17 cellular contexts compared by ENCODE assay signal in the genomic region with DNA sequence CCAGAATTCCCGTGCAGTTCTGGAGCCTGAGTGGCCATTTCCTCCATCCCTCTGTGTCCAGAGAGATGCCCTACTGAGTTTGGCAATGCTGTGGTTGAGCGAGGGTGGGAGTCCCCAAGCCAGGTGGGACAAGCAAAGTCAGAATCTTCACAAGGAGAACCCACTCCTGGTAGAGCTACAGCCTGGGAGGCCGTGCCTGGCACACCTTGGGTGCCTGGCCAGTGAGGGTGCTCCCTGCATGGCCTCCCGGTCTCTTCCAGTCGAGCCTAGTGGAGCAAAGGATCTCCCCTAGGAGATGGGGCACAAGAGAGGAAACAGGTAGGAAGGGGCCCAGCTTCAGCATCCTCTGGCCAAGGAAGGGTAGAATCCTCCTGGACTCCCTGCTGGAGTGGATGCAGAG. TPM values are rescaled to one million over a fixed set of nuclear protein-coding genes. Genes with fewer than 3 reads are reported as not detected.
DNase-seq lines count a peak whose midpoint lies in the region; ATAC-seq and TF ChIP-seq lines count a peak whose summit lies in the region.
"Had no signal": no experiment of that assay in that cellular context is flagged by ENCODE, and none has a peak within 500 bp of the region (broad histone marks: within the 10 kb centered on the region; RNA-seq: fewer than 3 reads in every experiment).

No MANE protein-coding gene starts in this region.

- H3K4me3 ChIP-seq in mammary epithelial cell (replicated peaks in 1 of 3; ENCODE audit: insufficient read depth in 1 of 3, low read depth in 2 of 3, low read length in 3 of 3) (no peak overlapping the region), coronary artery (no peak overlapping the region)

- no TSS peak for BruUV-seq in MCF 10A (replicated peaks; lab: Mats Ljungman, UMichigan)
- no TSS peak for BruUV-seq in mammary epithelial cell (replicated peaks; lab: Mats Ljungman, UMichigan)

- in situ Hi-C loops in mammary epithelial cell (cut with MboI; ENCODE audit: low sequenced_read_pairs in 2 of 2): loop anchor here in 1 of 2 donors (10.0 kb wide), 1 partner anchor 56 kb away; the partner anchor contains the start of gene H3-3A

- H3K4me3 Mint-ChIP-seq in MCF 10A (ENCODE audit: unreplicated experiment) (peak overlapping the region; percentile 65), T-helper 17 cell (peak overlapping the region; percentile 86), memory B cell (peak overlapping the region; percentile 75), type B pancreatic cell (peak overlapping the region; percentile 86)

- CTCF ChIA-PET in MCF 10A (lab: Yijun Ruan, JAX) (interaction anchor here (0.6 to 6.3 kb wide), 27 partner anchors 10 to 1208 kb away, joined by 3 to 131 read pairs (median 5); partner anchors contain the start of genes H3-3A and LIN9), mammary epithelial cell (lab: Charles Lee; ENCODE audit: low non-redundant PET) (interaction anchor here (0.6 to 0.7 kb wide), 2 partner anchors 59 to 198 kb away, joined by 3 to 4 read pairs; no protein-coding TSS in a partner anchor)

- H3K9me3 ChIP-seq in mammary epithelial cell (replicated peaks; ENCODE audit: insufficient read depth, low read length): no peaks in the 10 kb centered on the region
- H3K9me3 ChIP-seq in T-helper 17 cell (ENCODE audit: control insufficient read depth, low read length, poor library complexity, severe bottlenecking): no peaks in the 10 kb centered on the region
- H3K9me3 ChIP-seq: breast epithelium had no signal

- no peaks in the 10 kb centered on the region for H4K20me1 ChIP-seq in mammary epithelial cell (ENCODE audit: insufficient read depth, low read length)

- no peak for DNase-seq in MCF 10A (ENCODE audit: unreplicated experiment)
- no peak for DNase-seq in mammary epithelial cell
- no peak for DNase-seq in T-helper 17 cell
- no peak for DNase-seq in memory B cell (ENCODE audit: low spot score in 2 of 2)
- DNase-seq in type B pancreatic cell (ENCODE audit: extremely low spot score, unreplicated experiment): no peak
- DNase-seq in coronary artery (ENCODE audit: low spot score): no peak
- no peak for DNase-seq in hypothalamus (lab: John Stamatoyannopoulos, UW)
- DNase-seq: activated CD4-positive, CD25-positive, alpha-beta regulatory T cell treated with anti-CD3 and anti-CD28 coated beads, Interleukin-2, amount 50 U/mL, for 72 hours; activated effector memory CD4-positive, alpha-beta T cell treated with anti-CD3 and anti-CD28 coated beads, Interleukin-2, amount 50 U/mL, for 16 hours; effector CD8-positive, alpha-beta T cell; NCI-H774; right cardiac atrium; stimulated activated CD4-positive, alpha-beta T cell treated with anti-CD3 and anti-CD28 coated beads, Interleukin-2, amount 100 ng/mL, for 48 hours; trophoblast cell had no signal

- H3K36me3 Mint-ChIP-seq in MCF 10A (ENCODE audit: insufficient read depth, unreplicated experiment) (peaks cover 5% of the 10 kb centered on the region), T-helper 17 cell (ENCODE audit: low read depth) (no peaks in the 10 kb centered on the region), memory B cell (no peaks in the 10 kb centered on the region), type B pancreatic cell (no peaks in the 10 kb centered on the region)

- intact Hi-C loops in MCF 10A (cut with micrococcal nuclease): loop anchor here (5.0 kb wide), 3 partner anchors 38 to 143 kb away; partner anchors contain the start of gene SDE2
- intact Hi-C loops in mammary epithelial cell (cut with micrococcal nuclease): loop anchor here (5.0 to 10.0 kb wide), 3 partner anchors 38 to 504 kb away; partner anchors contain the start of gene SDE2

- TF ChIP-seq CTCF in MCF 10A (IDR thresholded peaks at IDR 0.05; ENCODE audit: unreplicated experiment) (no peak), mammary epithelial cell (conservative IDR thresholded peaks at IDR 0.05 in 1 of 2, IDR thresholded peaks at IDR 0.05 in 1 of 2; ENCODE audit: extremely low read depth in 1 of 2, insufficient read depth in 1 of 2, low read depth in 1 of 2, low read length in 2 of 2) (no peak), type B pancreatic cell (conservative IDR thresholded peaks at IDR 0.05) (no peak), coronary artery (IDR thresholded peaks at IDR 0.05) (no peak)

- no peaks in the 10 kb centered on the region for H3K27me3 Mint-ChIP-seq in MCF 10A (ENCODE audit: insufficient read depth, unreplicated experiment)
- no peaks in the 10 kb centered on the region for H3K27me3 Mint-ChIP-seq in T-helper 17 cell
- H3K27me3 Mint-ChIP-seq in memory B cell: no peaks in the 10 kb centered on the region
- no peaks in the 10 kb centered on the region for H3K27me3 Mint-ChIP-seq in type B pancreatic cell

- no peaks in the 10 kb centered on the region for H3K79me2 ChIP-seq in mammary epithelial cell (ENCODE audit: insufficient read depth, low read length)

- H3K4me2 ChIP-seq in mammary epithelial cell (ENCODE audit: insufficient read depth, low read depth, low read length): no peak overlapping the region

- peaks cover 35% of the 10 kb centered on the region for H3K4me1 ChIP-seq in mammary epithelial cell (ENCODE audit: insufficient read depth, low read length)
- H3K4me1 ChIP-seq: breast epithelium had no signal

- peaks cover 28% of the 10 kb centered on the region for H3K4me1 Mint-ChIP-seq in MCF 10A (ENCODE audit: insufficient read depth, unreplicated experiment)
- peaks cover 20% of the 10 kb centered on the region for H3K4me1 Mint-ChIP-seq in T-helper 17 cell
- H3K4me1 Mint-ChIP-seq in memory B cell: peaks cover 39% of the 10 kb centered on the region
- peaks cover 32% of the 10 kb centered on the region for H3K4me1 Mint-ChIP-seq in type B pancreatic cell (ENCODE audit: unreplicated experiment)

- dilution Hi-C loops in mammary epithelial cell (cut with HindIII; ENCODE audit: low sequenced_read_pairs): no loop called here

- H3K27ac ChIP-seq in mammary epithelial cell (ENCODE audit: insufficient read depth, low read depth, low read length) (no peak overlapping the region), coronary artery (no peak overlapping the region)

- H3K9me3 Mint-ChIP-seq in MCF 10A (ENCODE audit: unreplicated experiment): no peaks in the 10 kb centered on the region
- no peaks in the 10 kb centered on the region for H3K9me3 Mint-ChIP-seq in memory B cell
- H3K9me3 Mint-ChIP-seq in type B pancreatic cell: no peaks in the 10 kb centered on the region

- H3K27ac Mint-ChIP-seq in MCF 10A (ENCODE audit: low read depth, unreplicated experiment): no peak overlapping the region
- peak overlapping the region; percentile 80 for H3K27ac Mint-ChIP-seq in T-helper 17 cell
- no peak overlapping the region for H3K27ac Mint-ChIP-seq in memory B cell
- H3K27ac Mint-ChIP-seq in type B pancreatic cell: peak overlapping the region; percentile 60

- no peak overlapping the region for H3K9ac ChIP-seq in mammary epithelial cell (ENCODE audit: insufficient read depth, low read length)

- ATAC-seq in T-helper 17 cell (no peak), memory B cell (ENCODE audit: low read depth) (no peak), HG02678 (IDR thresholded peaks at IDR 0.05; ENCODE audit: unreplicated experiment) (no peak)
- ATAC-seq: left lobe of liver, right cardiac atrium had no signal

- no peaks in the 10 kb centered on the region for H3K36me3 ChIP-seq in mammary epithelial cell (ENCODE audit: insufficient read depth, low read length)
- H3K36me3 ChIP-seq: breast epithelium had no signal

- H3K27me3 ChIP-seq in mammary epithelial cell (ENCODE audit: insufficient read depth, low read length): no peaks in the 10 kb centered on the region
- H3K27me3 ChIP-seq: breast epithelium had no signal

- 93% methylated on average over 4 of the region's 5 CpGs for WGBS in mammary epithelial cell (ENCODE audit: low coverage, missing lambda C conversion rate)

- POLR2A ChIA-PET in MCF 10A (lab: Yijun Ruan, JAX): interaction anchor here (0.7 to 5.4 kb wide), 9 partner anchors 9 to 288 kb away, joined by 3 to 54 read pairs (median 4); partner anchors contain the start of genes H3-3A and PARP1

- H2AFZ ChIP-seq in mammary epithelial cell (ENCODE audit: low read depth, low read length): no peak overlapping the region

RNA-seq across cellular contexts. Expression of gene H3-3A, which starts 57.9 kb away (rescaled TPM):
- total RNA-seq in MCF 10A (2022): 635 and 710 TPM in 2 replicates
- total RNA-seq in mammary epithelial cell: 100 to 1,000 TPM; 209 to 262 TPM
- polyA plus RNA-seq in mammary epithelial cell: 394 TPM
- 16.2 TPM for polyA minus RNA-seq in mammary epithelial cell
- total RNA-seq in T-helper 17 cell: 100 to 1,000 TPM; 318 to 496 TPM
- total RNA-seq in type B pancreatic cell (ENCODE audit: low replicate concordance): 684 and 873 TPM in 2 replicates

Comparison
In these comparisons a context has a peak if more than half of its experiments do, and no peak if none do; other contexts are left out.
1. H3K27ac Mint-ChIP-seq: peak in T-helper 17 cell (single experiment) and type B pancreatic cell (single experiment); none in MCF 10A (single experiment) and memory B cell (single experiment).
2. Peak in every context shown above with its lines, with median percentiles within 50 percentile points of each other: H3K4me3 Mint-ChIP-seq.